Comparison of ENCODE assay signal across 28 cellular contexts in genomic region chr14:24100982-24101494, GRCh38. TPM values are rescaled to one million over a fixed set of nuclear protein-coding genes. Genes with fewer than 3 reads are reported as not detected.
"Had no signal": no experiment of that assay in that cellular context is flagged by ENCODE, and none has a peak within 500 bp of the region (broad histone marks: within the 10 kb centered on the region; RNA-seq: fewer than 3 reads in every experiment).

No MANE protein-coding gene starts in this region.

- H3K4me2 ChIP-seq: KMS-11 had no signal

- H3K36me3 ChIP-seq: brain microvascular endothelial cell, cardiac muscle cell had no signal

- H3K27ac ChIP-seq: brain microvascular endothelial cell, cardiac muscle cell, KMS-11, SJSA1 had no signal

- H3K4me3 Mint-ChIP-seq: activated B cell treated with CpG ODN at 0.5 μM for 24 hours; activated CD4-positive, alpha-beta memory T cell treated with anti-CD3 and anti-CD28 coated beads for 36 hours; activated CD4-positive, alpha-beta T cell treated with anti-CD3 and anti-CD28 coated beads, Interleukin-2, amount 10 ng/mL, durations not matched to agents 24 days and 14 days; activated naive CD4-positive, alpha-beta T cell treated with anti-CD3 and anti-CD28 coated beads, Interleukin-2, amount 50 U/mL, for 24 hours; activated T-cell treated with anti-CD3 and anti-CD28 coated beads, Interleukin-2, amount 50 U/mL, for 4 hours had no signal

- ATAC-seq: activated T-cell treated with anti-CD3 and anti-CD28 coated beads, Interleukin-2, amount 50 U/mL, for 4 hours; Panc1; SK-N-SH treated with all-trans-retinoic acid at 6 μM for 48 hours had no signal

- H3K9ac ChIP-seq: KMS-11 had no signal

- H3K27me3 ChIP-seq: brain microvascular endothelial cell, cardiac muscle cell, SJSA1 had no signal

- FAIRE-seq: TTC549 had no signal

- DNase-seq: activated B cell treated with CpG ODN at 0.5 μM for 24 hours; activated CD4-positive, alpha-beta memory T cell treated with anti-CD3 and anti-CD28 coated beads for 36 hours; activated CD4-positive, alpha-beta T cell treated with anti-CD3 and anti-CD28 coated beads for 1 hour; activated CD4-positive, alpha-beta T cell treated with anti-CD3 and anti-CD28 coated beads, Interleukin-2, amount 10 ng/mL, durations not matched to agents 24 days and 14 days; activated CD8-positive, alpha-beta memory T cell treated with anti-CD3 and anti-CD28 coated beads for 24 hours; activated T-cell treated with anti-CD3 and anti-CD28 coated beads, Interleukin-2, amount 50 U/mL, for 4 hours; brain microvascular endothelial cell; NCI-H1092 treated with DMSO at 0.1 percent for 48 hours; NCI-H1436; NCI-H1694 treated with DMSO at 0.1 percent for 48 hours; NCI-H2029 treated with DMSO at 0.1 percent for 48 hours; NCI-H345; NCI-H510A; NCI-H526 treated with DMSO at 0.1 percent for 48 hours; NK-92 treated with Interleukin-12 subunit alpha and Interleukin-12 subunit beta, amount 100 ng/mL, for 24 hours; OCI-M1; SHP77; SW 1271; T1000 had no signal

- H3K9me3 ChIP-seq: SJSA1 had no signal

- H3K27me3 Mint-ChIP-seq: activated B cell treated with CpG ODN at 0.5 μM for 24 hours; activated CD4-positive, alpha-beta memory T cell treated with anti-CD3 and anti-CD28 coated beads for 36 hours; activated CD4-positive, alpha-beta T cell treated with anti-CD3 and anti-CD28 coated beads, Interleukin-2, amount 10 ng/mL, durations not matched to agents 24 days and 14 days; activated naive CD4-positive, alpha-beta T cell treated with anti-CD3 and anti-CD28 coated beads, Interleukin-2, amount 50 U/mL, for 24 hours had no signal

- H3K27ac Mint-ChIP-seq: activated B cell treated with CpG ODN at 0.5 μM for 24 hours; activated CD4-positive, alpha-beta memory T cell treated with anti-CD3 and anti-CD28 coated beads for 36 hours; activated CD4-positive, alpha-beta T cell treated with anti-CD3 and anti-CD28 coated beads, Interleukin-2, amount 10 ng/mL, durations not matched to agents 24 days and 14 days; activated naive CD4-positive, alpha-beta T cell treated with anti-CD3 and anti-CD28 coated beads, Interleukin-2, amount 50 U/mL, for 24 hours had no signal

- H3K9me3 Mint-ChIP-seq: activated CD4-positive, alpha-beta memory T cell treated with anti-CD3 and anti-CD28 coated beads for 36 hours; activated CD4-positive, alpha-beta T cell treated with anti-CD3 and anti-CD28 coated beads, Interleukin-2, amount 10 ng/mL, durations not matched to agents 24 days and 14 days; activated naive CD4-positive, alpha-beta T cell treated with anti-CD3 and anti-CD28 coated beads, Interleukin-2, amount 50 U/mL, for 24 hours; activated T-cell treated with anti-CD3 and anti-CD28 coated beads, Interleukin-2, amount 50 U/mL, for 4 hours had no signal

- H3K4me3 ChIP-seq: cardiac muscle cell, SJSA1 had no signal

- H3K4me1 ChIP-seq: SJSA1 had no signal

RNA-seq across cellular contexts. Expression of gene FITM1, which starts 29.4 kb away (rescaled TPM):
- total RNA-seq: SJSA1 had no signal

RNA-seq across cellular contexts. Expression of gene CPNE6, which starts 29.7 kb away (rescaled TPM):
- total RNA-seq: activated CD4-positive, alpha-beta memory T cell treated with anti-CD3 and anti-CD28 coated beads for 36 hours; activated CD4-positive, alpha-beta T cell treated with anti-CD3 and anti-CD28 coated beads, Interleukin-2, amount 10 ng/mL, durations not matched to agents 24 days and 14 days; activated T-cell treated with anti-CD3 and anti-CD28 coated beads, Interleukin-2, amount 50 U/mL, for 4 hours; MCF 10A; SJSA1; T-helper 1 cell treated with Interleukin-12 subunit alpha and Interleukin-12 subunit beta and Interleukin-4 antibody, amounts not matched to agents 30 ng/mL and 1 ng/mL, for 36 hours had no signal
